In the genomic region with DNA sequence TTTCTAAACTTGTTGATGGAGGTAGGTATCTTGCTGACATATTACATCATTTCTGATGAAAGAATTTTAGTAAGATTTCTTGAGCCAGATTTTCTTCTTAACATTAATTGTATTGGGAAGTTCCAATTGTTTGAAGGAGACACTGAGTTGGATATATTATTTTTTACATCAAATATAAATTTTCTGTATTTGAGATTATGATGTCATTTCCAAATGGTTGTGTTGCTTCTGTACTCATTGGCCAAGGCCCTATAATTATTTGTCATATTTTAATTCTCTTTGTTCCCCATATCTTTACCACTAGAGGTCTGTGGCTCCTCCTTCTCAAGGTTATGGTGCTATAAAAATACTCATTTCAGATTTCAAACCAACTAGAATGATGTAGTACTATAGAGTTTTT, we compare ENCODE assay signal across 25 cellular contexts. TPM values are rescaled to one million over a fixed set of nuclear protein-coding genes. Genes with fewer than 3 reads are reported as not detected.
DNase-seq lines count a peak whose midpoint lies in the region; ATAC-seq and TF ChIP-seq lines count a peak whose summit lies in the region.
"Had no signal": no experiment of that assay in that cellular context is flagged by ENCODE, and none has a peak within 500 bp of the region (broad histone marks: within the 10 kb centered on the region; RNA-seq: fewer than 3 reads in every experiment).

No MANE protein-coding gene starts in this region.

- intact Hi-C loops in right lobe of liver (cut with DNase I): no loop called here

- H3K27me3 ChIP-seq in right lobe of liver: no peaks in the 10 kb centered on the region
- no peaks in the 10 kb centered on the region for H3K27me3 ChIP-seq in thoracic aorta (replicated peaks; ENCODE audit: insufficient read depth)
- H3K27me3 ChIP-seq: cardiac muscle cell had no signal

- no peak for TF ChIP-seq CTCF in right lobe of liver (IDR thresholded peaks at IDR 0.05)
- no peak for TF ChIP-seq CTCF in thoracic aorta (IDR thresholded peaks at IDR 0.05)

- H3K4me3 ChIP-seq in right lobe of liver (no peak overlapping the region), thoracic aorta (no peak overlapping the region)
- H3K4me3 ChIP-seq: cardiac muscle cell, GM23338 had no signal

- peaks cover 0 to 33% (median 10%) of the 10 kb centered on the region in 4 donors for H3K4me1 ChIP-seq in right lobe of liver
- peaks cover 42 to 86% of the 10 kb centered on the region in 2 donors for H3K4me1 ChIP-seq in thoracic aorta (ENCODE audit: control insufficient read depth in 1 of 2, low read depth in 2 of 2)

- H3K9me3 ChIP-seq in right lobe of liver (no peaks in the 10 kb centered on the region), thoracic aorta (no peaks in the 10 kb centered on the region)

- ATAC-seq in right lobe of liver (no peak), thoracic aorta (ENCODE audit: insufficient number of reproducible peaks, low FRiP score, low read depth) (no peak), GM21515 (IDR thresholded peaks at IDR 0.05; ENCODE audit: unreplicated experiment) (no peak)
- ATAC-seq: activated CD8-positive, alpha-beta T cell treated with anti-CD3 and anti-CD28 coated beads, Interleukin-2, amount 10 ng/mL, durations not matched to agents 7 days and 5 days; GM23338 had no signal

- H3K27ac ChIP-seq in caudate nucleus (ENCODE audit: low read depth, low read length) (peak overlapping the region; percentile 11), right lobe of liver (peak overlapping the region in 2 of 3 donors; percentile 9 to 20), thoracic aorta (peak overlapping the region; percentile 71 to 74)
- H3K27ac ChIP-seq: C4-2B, cardiac muscle cell had no signal

- no peaks in the 10 kb centered on the region for H3K36me3 ChIP-seq in right lobe of liver
- no peaks in the 10 kb centered on the region for H3K36me3 ChIP-seq in thoracic aorta
- H3K36me3 ChIP-seq: cardiac muscle cell had no signal

- no peak for TF ChIP-seq POLR2A in right lobe of liver (IDR thresholded peaks at IDR 0.05)

- DNase-seq in HCEC 1CT (peak; percentile 41), caudate nucleus (lab: John Stamatoyannopoulos, UW) (no peak), right lobe of liver (no peak), thoracic aorta (ENCODE audit: low spot score) (no peak), DMS53 treated with DMSO at 0.1 percent for 48 hours (lab: John Stamatoyannopoulos, UW; ENCODE audit: unreplicated experiment) (no peak), SKM-1 treated with dmso at 0.1 percent for 144 hours (lab: John Stamatoyannopoulos, UW; ENCODE audit: unreplicated experiment) (no peak)
- DNase-seq in activated T-cell treated with anti-CD3 and anti-CD28 coated beads, Interleukin-2, amount 50 U/mL, for 48 hours: no peak
- DNase-seq: activated CD4-positive, alpha-beta T cell treated with anti-CD3 and anti-CD28 coated beads for 1 hour; activated CD8-positive, alpha-beta T cell treated with anti-CD3 and anti-CD28 coated beads, Interleukin-2, amount 10 ng/mL, durations not matched to agents 7 days and 5 days; activated naive CD4-positive, alpha-beta T cell; activated T-cell treated with anti-CD3 and anti-CD28 coated beads, Interleukin-2, amount 50 U/mL, for 1 hour; erythroblast; foreskin melanocyte; mammary epithelial cell; NCI-H1417; NCI-H510A; NK-92 treated with Interleukin-12 subunit alpha and Interleukin-12 subunit beta, amount 100 ng/mL, for 24 hours; occipital lobe; SIG-M5; stimulated activated CD4-positive, alpha-beta T cell treated with anti-CD3 and anti-CD28 coated beads, Interleukin-15, amount 100 ng/mL, for 24 hours; T-helper 1 cell had no signal

RNA-seq across cellular contexts. Expression of gene ITGA1, which starts 53.4 kb away (rescaled TPM):
- total RNA-seq in right lobe of liver (100 to 1,000 TPM in 1 of 6 experiments, 10 to 100 TPM in 5; 66.5 to 116 (median 82.1) TPM), thoracic aorta (100 to 1,000 TPM; 125 to 169 TPM)

RNA-seq across cellular contexts. Expression of gene PELO, which starts 53.4 kb away (rescaled TPM):
- 10 to 100 TPM; 14.6 to 24.6 (median 17.6) TPM for total RNA-seq in right lobe of liver
- 10 to 100 TPM; 28.8 to 44.7 TPM for total RNA-seq in thoracic aorta

Comparison
In these comparisons a context has a peak if more than half of its experiments do, and no peak if none do; other contexts are left out.
1. H3K27ac ChIP-seq: peak in every context shown above with its lines; median percentile 72 in thoracic aorta; 14 in right lobe of liver; 11 in caudate nucleus.